Comparison of ENCODE assay signal across 12 cellular contexts in the genomic region with DNA sequence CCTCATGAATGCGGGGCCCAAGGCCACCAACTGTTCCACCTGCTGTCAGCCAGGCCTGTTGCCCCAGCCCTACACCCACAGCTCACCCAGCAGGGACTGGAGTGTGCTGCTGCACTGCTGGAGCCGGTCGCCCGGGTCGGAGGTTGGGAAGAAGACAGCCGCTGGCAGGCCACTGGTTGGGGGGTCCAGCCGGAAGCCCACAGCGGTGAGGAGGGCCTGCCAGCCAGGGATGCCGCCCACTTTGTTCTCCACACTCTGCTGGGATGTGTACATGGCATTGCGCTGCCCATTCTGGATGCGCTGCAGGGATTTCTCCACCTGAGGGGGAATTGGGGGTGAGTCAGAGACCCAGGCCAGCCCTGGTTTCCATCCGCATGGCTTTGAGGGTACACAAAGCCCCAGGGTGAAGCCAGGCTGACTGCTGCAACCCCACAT.
"Had no signal": no experiment of that assay in that cellular context is flagged by ENCODE, and none has a peak within 500 bp of the region (broad histone marks: within the 10 kb centered on the region; RNA-seq: fewer than 3 reads in every experiment).

No MANE protein-coding gene starts in this region.

- H3K4me3 ChIP-seq: body of pancreas had no signal

- H3K9me3 Mint-ChIP-seq: central memory CD8-positive, alpha-beta T cell; memory B cell; stimulated activated naive CD8-positive, alpha-beta T cell treated with anti-CD3 and anti-CD28 coated beads, Interleukin-15, amount 100 ng/mL, for 72 hours; T-helper 2 cell treated with Interferon-gamma antibody and Interleukin-4, amounts not matched to agents 5 μg/mL and 100 μg/mL, for 36 hours had no signal

- H3K27ac ChIP-seq: body of pancreas had no signal

- H3K9me3 ChIP-seq: body of pancreas had no signal

- H3K4me3 Mint-ChIP-seq: central memory CD8-positive, alpha-beta T cell; memory B cell; stimulated activated naive CD8-positive, alpha-beta T cell treated with anti-CD3 and anti-CD28 coated beads, Interleukin-15, amount 100 ng/mL, for 72 hours; T-helper 2 cell treated with Interferon-gamma antibody and Interleukin-4, amounts not matched to agents 5 μg/mL and 100 μg/mL, for 36 hours had no signal

- H3K4me1 ChIP-seq: body of pancreas had no signal

- H3K4me1 Mint-ChIP-seq: central memory CD8-positive, alpha-beta T cell; stimulated activated naive CD8-positive, alpha-beta T cell treated with anti-CD3 and anti-CD28 coated beads, Interleukin-15, amount 100 ng/mL, for 72 hours had no signal

- H3K27ac Mint-ChIP-seq: memory B cell; T-helper 2 cell treated with Interferon-gamma antibody and Interleukin-4, amounts not matched to agents 5 μg/mL and 100 μg/mL, for 36 hours had no signal

- H3K27me3 ChIP-seq: body of pancreas had no signal

- ATAC-seq: body of pancreas; left colon; stimulated activated naive CD8-positive, alpha-beta T cell treated with anti-CD3 and anti-CD28 coated beads, Interleukin-15, amount 100 ng/mL, for 72 hours had no signal

- DNase-seq: activated CD4-positive, alpha-beta T cell treated with anti-CD3 and anti-CD28 coated beads for 1 hour; activated CD4-positive, alpha-beta T cell treated with anti-CD3 and anti-CD28 coated beads, Interleukin-2, amount 50 U/mL, for 48 hours; activated naive CD4-positive, alpha-beta T cell treated with anti-CD3 and anti-CD28 coated beads, Interleukin-2, amount 50 U/mL, for 16 hours; amniotic stem cell; left colon; stimulated activated CD4-positive, alpha-beta T cell treated with anti-CD3 and anti-CD28 coated beads, Interleukin-4, amount 100 ng/mL, for 4 hours; SW 1271 had no signal

- H3K27me3 Mint-ChIP-seq: central memory CD8-positive, alpha-beta T cell; stimulated activated naive CD8-positive, alpha-beta T cell treated with anti-CD3 and anti-CD28 coated beads, Interleukin-15, amount 100 ng/mL, for 72 hours had no signal
